2 cellular contexts compared by ENCODE assay signal in genomic region chr11:3161309-3161708, GRCh38.
TF ChIP-seq lines count a peak whose summit lies in the region.

No MANE protein-coding gene starts in this region.

TF ChIP-seq in liver, 16 proteins besides CTCF, POLR2A, EP300 and RAD21:
- TF ChIP-seq RXRA (IDR thresholded peaks at IDR 0.05) (no peak), HNF4G (IDR thresholded peaks at IDR 0.05) (no peak), NR2F2 (IDR thresholded peaks at IDR 0.05) (no peak), TAF1 (conservative IDR thresholded peaks at IDR 0.05) (no peak), JUND (IDR thresholded peaks at IDR 0.05) (no peak), HNF4A (conservative IDR thresholded peaks at IDR 0.05) (no peak), EGR1 (IDR thresholded peaks at IDR 0.05; ENCODE audit: low read depth in 2 of 2) (no peak), GABPA (IDR thresholded peaks at IDR 0.05 in 1 of 2, conservative IDR thresholded peaks at IDR 0.05 in 1 of 2) (no peak), FOXA1 (IDR thresholded peaks at IDR 0.05) (no peak), YY1 (IDR thresholded peaks at IDR 0.05) (no peak), FOXA2 (IDR thresholded peaks at IDR 0.05) (no peak)
- TF ChIP-seq, protein P1, sequence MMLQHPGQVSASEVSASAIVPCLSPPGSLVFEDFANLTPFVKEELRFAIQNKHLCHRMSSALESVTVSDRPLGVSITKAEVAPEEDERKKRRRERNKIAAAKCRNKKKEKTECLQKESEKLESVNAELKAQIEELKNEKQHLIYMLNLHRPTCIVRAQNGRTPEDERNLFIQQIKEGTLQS (IDR thresholded peaks at IDR 0.05): no peak
- TF ChIP-seq, protein P2, sequence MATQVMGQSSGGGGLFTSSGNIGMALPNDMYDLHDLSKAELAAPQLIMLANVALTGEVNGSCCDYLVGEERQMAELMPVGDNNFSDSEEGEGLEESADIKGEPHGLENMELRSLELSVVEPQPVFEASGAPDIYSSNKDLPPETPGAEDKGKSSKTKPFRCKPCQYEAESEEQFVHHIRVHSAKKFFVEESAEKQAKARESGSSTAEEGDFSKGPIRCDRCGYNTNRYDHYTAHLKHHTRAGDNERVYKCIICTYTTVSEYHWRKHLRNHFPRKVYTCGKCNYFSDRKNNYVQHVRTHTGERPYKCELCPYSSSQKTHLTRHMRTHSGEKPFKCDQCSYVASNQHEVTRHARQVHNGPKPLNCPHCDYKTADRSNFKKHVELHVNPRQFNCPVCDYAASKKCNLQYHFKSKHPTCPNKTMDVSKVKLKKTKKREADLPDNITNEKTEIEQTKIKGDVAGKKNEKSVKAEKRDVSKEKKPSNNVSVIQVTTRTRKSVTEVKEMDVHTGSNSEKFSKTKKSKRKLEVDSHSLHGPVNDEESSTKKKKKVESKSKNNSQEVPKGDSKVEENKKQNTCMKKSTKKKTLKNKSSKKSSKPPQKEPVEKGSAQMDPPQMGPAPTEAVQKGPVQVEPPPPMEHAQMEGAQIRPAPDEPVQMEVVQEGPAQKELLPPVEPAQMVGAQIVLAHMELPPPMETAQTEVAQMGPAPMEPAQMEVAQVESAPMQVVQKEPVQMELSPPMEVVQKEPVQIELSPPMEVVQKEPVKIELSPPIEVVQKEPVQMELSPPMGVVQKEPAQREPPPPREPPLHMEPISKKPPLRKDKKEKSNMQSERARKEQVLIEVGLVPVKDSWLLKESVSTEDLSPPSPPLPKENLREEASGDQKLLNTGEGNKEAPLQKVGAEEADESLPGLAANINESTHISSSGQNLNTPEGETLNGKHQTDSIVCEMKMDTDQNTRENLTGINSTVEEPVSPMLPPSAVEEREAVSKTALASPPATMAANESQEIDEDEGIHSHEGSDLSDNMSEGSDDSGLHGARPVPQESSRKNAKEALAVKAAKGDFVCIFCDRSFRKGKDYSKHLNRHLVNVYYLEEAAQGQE (IDR thresholded peaks at IDR 0.05): no peak
TF ChIP-seq in liver: peak in this region for 0.

TF ChIP-seq in HepG2, 621 proteins besides CTCF, POLR2A, EP300 and RAD21:
- TF ChIP-seq ZFAT (CRISPR knock-in tag; conservative IDR thresholded peaks at IDR 0.05) (no peak), ZNF605 (CRISPR knock-in tag; IDR thresholded peaks at IDR 0.05) (no peak), ZBTB38 (CRISPR knock-in tag; IDR thresholded peaks at IDR 0.05) (no peak), ZNF607 (CRISPR knock-in tag; IDR thresholded peaks at IDR 0.05; ENCODE audit: borderline replicate concordance) (no peak), MYC (CRISPR knock-in tag; IDR thresholded peaks at IDR 0.05; ENCODE audit: borderline replicate concordance) (no peak), ZNF44 (CRISPR knock-in tag; IDR thresholded peaks at IDR 0.05) (no peak), TFDP2 (CRISPR knock-in tag; IDR thresholded peaks at IDR 0.05) (no peak), ONECUT2 (CRISPR knock-in tag; IDR thresholded peaks at IDR 0.05) (no peak), ZSCAN29 (CRISPR knock-in tag; conservative IDR thresholded peaks at IDR 0.05) (no peak), HMG20A (CRISPR knock-in tag; IDR thresholded peaks at IDR 0.05; ENCODE audit: borderline replicate concordance) (no peak)
- TF ChIP-seq, protein P3, sequence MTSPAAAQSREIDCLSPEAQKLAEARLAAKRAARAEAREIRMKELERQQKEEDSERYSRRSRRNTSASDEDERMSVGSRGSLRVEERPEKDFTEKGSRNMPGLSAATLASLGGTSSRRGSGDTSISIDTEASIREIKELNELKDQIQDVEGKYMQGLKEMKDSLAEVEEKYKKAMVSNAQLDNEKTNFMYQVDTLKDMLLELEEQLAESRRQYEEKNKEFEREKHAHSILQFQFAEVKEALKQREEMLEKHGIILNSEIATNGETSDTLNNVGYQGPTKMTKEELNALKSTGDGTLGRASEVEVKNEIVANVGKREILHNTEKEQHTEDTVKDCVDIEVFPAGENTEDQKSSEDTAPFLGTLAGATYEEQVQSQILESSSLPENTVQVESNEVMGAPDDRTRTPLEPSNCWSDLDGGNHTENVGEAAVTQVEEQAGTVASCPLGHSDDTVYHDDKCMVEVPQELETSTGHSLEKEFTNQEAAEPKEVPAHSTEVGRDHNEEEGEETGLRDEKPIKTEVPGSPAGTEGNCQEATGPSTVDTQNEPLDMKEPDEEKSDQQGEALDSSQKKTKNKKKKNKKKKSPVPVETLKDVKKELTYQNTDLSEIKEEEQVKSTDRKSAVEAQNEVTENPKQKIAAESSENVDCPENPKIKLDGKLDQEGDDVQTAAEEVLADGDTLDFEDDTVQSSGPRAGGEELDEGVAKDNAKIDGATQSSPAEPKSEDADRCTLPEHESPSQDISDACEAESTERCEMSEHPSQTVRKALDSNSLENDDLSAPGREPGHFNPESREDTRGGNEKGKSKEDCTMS (CRISPR knock-in tag; conservative IDR thresholded peaks at IDR 0.05): no peak
